ENCODE assay signal across 6 cellular contexts in the genomic region with DNA sequence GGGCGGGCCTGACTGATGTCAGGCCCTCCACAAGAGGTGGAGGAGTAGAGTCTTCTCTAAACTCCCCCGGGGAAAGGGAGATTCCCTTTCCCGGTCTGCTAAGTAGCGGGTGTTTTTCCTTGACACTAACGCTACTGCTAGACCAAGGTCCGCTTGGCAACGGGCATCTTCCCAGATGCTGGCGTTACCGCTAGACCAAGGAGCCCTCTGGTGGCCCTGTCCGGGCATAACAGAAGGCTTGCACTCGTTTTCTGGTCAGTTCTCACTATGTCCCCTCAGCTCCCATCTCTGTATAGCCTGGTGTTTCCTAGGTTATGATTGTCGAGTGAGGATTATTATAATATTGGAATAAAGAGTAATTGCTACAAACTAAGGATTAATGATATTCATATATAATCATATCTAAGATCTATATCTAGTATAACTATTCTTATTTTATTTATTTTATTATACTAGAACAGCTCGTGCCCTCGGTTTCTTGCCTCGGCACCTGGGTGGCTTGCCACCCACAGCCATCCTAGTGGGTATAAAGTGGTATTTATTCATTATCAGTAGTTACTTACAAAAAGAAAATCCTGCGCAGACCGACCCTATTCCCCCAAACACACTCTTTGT. TPM values are rescaled to one million over a fixed set of nuclear protein-coding genes. Genes with fewer than 3 reads are reported as not detected.
DNase-seq lines count a peak whose midpoint lies in the region; ATAC-seq and TF ChIP-seq lines count a peak whose summit lies in the region.
"Not testable (repeated sequence)": the region's sequence is repeated elsewhere in the genome, so short reads cannot be mapped to it uniquely, and the experiment has no call there.

No MANE protein-coding gene starts in this region.

- H3K27me3 ChIP-seq in DND-41 (ENCODE audit: insufficient read depth, low read length, poor library complexity), result not testable (repeated sequence)

- H3K36me3 ChIP-seq in DND-41 (ENCODE audit: insufficient read depth, low read length), result peaks cover 94% of the 10 kb centered on the region

- H3K4me2 ChIP-seq in DND-41 (ENCODE audit: insufficient read depth, low read length), result not testable (repeated sequence)

- not testable (repeated sequence) for H3K4me3 ChIP-seq in DND-41 (ENCODE audit: low read depth in 1 of 2, low read length in 2 of 2); NB4 (ENCODE audit: low read depth, low read length)

- not testable (repeated sequence) for H2AFZ ChIP-seq in DND-41 (ENCODE audit: low read depth, low read length)

- not testable (repeated sequence) for H3K9ac ChIP-seq in DND-41 (ENCODE audit: low read depth, low read length)

- H3K9me3 ChIP-seq in DND-41 (ENCODE audit: insufficient read depth, low read length, severe bottlenecking); T-helper 17 cell (ENCODE audit: control insufficient read depth, low read length, poor library complexity, severe bottlenecking): not testable (repeated sequence)

- H3K27me3 Mint-ChIP-seq in T-helper 17 cell; chondrocyte (ENCODE audit: low read depth): not testable (repeated sequence)

- peaks cover 13% of the 10 kb centered on the region for H4K20me1 ChIP-seq in DND-41 (ENCODE audit: insufficient read depth, low read length)

- H3K79me2 ChIP-seq in DND-41 (ENCODE audit: insufficient read depth, low read length), result peaks cover 27% of the 10 kb centered on the region

- H3K4me3 Mint-ChIP-seq in T-helper 17 cell; chondrocyte (ENCODE audit: unreplicated experiment): not testable (repeated sequence)

- peak; percentile 51 for TF ChIP-seq CTCF in DND-41 (IDR thresholded peaks at IDR 0.05; ENCODE audit: borderline replicate concordance, extremely low read depth, low read length, poor library complexity, severe bottlenecking)
- peak; percentile 74 for TF ChIP-seq CTCF in NB4 (IDR thresholded peaks at IDR 0.05; ENCODE audit: low read depth, low read length)
- peak; percentile 84 for TF ChIP-seq CTCF in chondrocyte (IDR thresholded peaks at IDR 0.05)

- not testable (repeated sequence) for DNase-seq in DND-41; T-helper 17 cell; chondrocyte (ENCODE audit: low spot score)
- DNase-seq in NB4 (ENCODE audit: low read depth), result peak; percentile 62
- peak; percentile 30 for DNase-seq in kidney glomerular epithelial cell (lab: John Stamatoyannopoulos, UW)
- DNase-seq in stimulated activated naive CD8-positive, alpha-beta T cell treated with anti-CD3 and anti-CD28 coated beads, Interleukin-15, Interleukin-2, amounts not matched to agents 100 U/mL and 50 U/mL, for 24 hours, result peak; percentile 42

- not testable (repeated sequence) for TF ChIP-seq POLR2A in NB4 (IDR thresholded peaks at IDR 0.05; ENCODE audit: extremely low read depth, insufficient read length)

- not testable (repeated sequence) for ATAC-seq in DND-41 (ENCODE audit: insufficient read depth, low read depth); T-helper 17 cell; stimulated activated naive CD8-positive, alpha-beta T cell treated with anti-CD3 and anti-CD28 coated beads, Interleukin-15, Interleukin-2, amounts not matched to agents 100 U/mL and 50 U/mL, for 24 hours

- H3K27ac ChIP-seq in DND-41 (ENCODE audit: low read length), result not testable (repeated sequence)

- H3K4me1 Mint-ChIP-seq in T-helper 17 cell, result peaks cover 15% of the 10 kb centered on the region
- H3K4me1 Mint-ChIP-seq in chondrocyte (ENCODE audit: low read depth), result not testable (repeated sequence)

- H3K9me3 Mint-ChIP-seq in chondrocyte (ENCODE audit: low read depth), result not testable (repeated sequence)

- H3K27ac Mint-ChIP-seq in T-helper 17 cell, result peak overlapping the region; percentile 41
- peak overlapping the region; percentile 68 for H3K27ac Mint-ChIP-seq in chondrocyte (ENCODE audit: unreplicated experiment)

- H3K4me1 ChIP-seq in DND-41 (ENCODE audit: insufficient read depth, low read length), result not testable (repeated sequence)

- H3K36me3 Mint-ChIP-seq in T-helper 17 cell (ENCODE audit: low read depth), result not testable (repeated sequence)
- peaks cover 39% of the 10 kb centered on the region for H3K36me3 Mint-ChIP-seq in chondrocyte (ENCODE audit: low read depth)

RNA-seq across cellular contexts. Expression of a gene that starts 6.9 kb away (rescaled TPM):
- total RNA-seq in T-helper 17 cell (100 to 1,000 TPM; 170 to 175 TPM), chondrocyte (88.3 to 120 TPM (median 108 TPM) in 3 replicates)

RNA-seq across cellular contexts. Expression of a gene that starts 7.2 kb away (rescaled TPM):
- total RNA-seq in T-helper 17 cell (10 to 100 TPM; 38.5 to 42.7 TPM), chondrocyte (91.2 to 101 TPM (median 92.2 TPM) in 3 replicates)

RNA-seq across cellular contexts. Expression of a gene that starts 23.0 kb away (rescaled TPM):
- 1 to 10 TPM; 3.6 to 3.8 TPM for total RNA-seq in T-helper 17 cell
- 4.4 to 5.8 TPM (median 5.4 TPM) in 3 replicates for total RNA-seq in chondrocyte

RNA-seq across cellular contexts. Expression of a gene that starts 23.1 kb away (rescaled TPM):
- total RNA-seq in T-helper 17 cell, result 10 to 100 TPM; 35.0 to 42.9 TPM
- total RNA-seq in chondrocyte, result 25.4 to 36.6 TPM (median 29.0 TPM) in 3 replicates

RNA-seq across cellular contexts. Expression of a gene that starts 41.1 kb away (rescaled TPM):
- total RNA-seq in T-helper 17 cell (100 to 1,000 TPM; 185 to 220 TPM), chondrocyte (120 to 134 TPM (median 130 TPM) in 3 replicates)
